In genomic region chr1:116971481-116971880, GRCh38 we compare ENCODE assay signal across 18 cellular contexts. TPM values are rescaled to one million over a fixed set of nuclear protein-coding genes. Genes with fewer than 3 reads are reported as not detected.
DNase-seq lines count a peak whose midpoint lies in the region; ATAC-seq and TF ChIP-seq lines count a peak whose summit lies in the region.
"Had no signal": no experiment of that assay in that cellular context is flagged by ENCODE, and none has a peak within 500 bp of the region (broad histone marks: within the 10 kb centered on the region; RNA-seq: fewer than 3 reads in every experiment).

No MANE protein-coding gene starts in this region.

- TF ChIP-seq CTCF in heart left ventricle (IDR thresholded peaks at IDR 0.05) = no peak
- TF ChIP-seq CTCF in brain (conservative IDR thresholded peaks at IDR 0.05) = no peak
- TF ChIP-seq CTCF in upper lobe of right lung (IDR thresholded peaks at IDR 0.05) = no peak

- ATAC-seq in heart left ventricle = peak in 3 of 4 donors; percentile 51 to 68 (median 67)
- peak; percentile 84 for ATAC-seq in upper lobe of right lung

- H3K4me1 ChIP-seq in heart left ventricle (peaks cover 0 to 25% (median 15%) of the 10 kb centered on the region in 12 donors), mesenchymal stem cell (ENCODE audit: control insufficient read depth, insufficient read depth, low read depth, low read length) (peaks cover 10% of the 10 kb centered on the region), upper lobe of right lung (no peaks in the 10 kb centered on the region)
- H3K4me1 ChIP-seq: breast epithelium had no signal

- no peak overlapping the region for H2BK5ac ChIP-seq in mesenchymal stem cell (ENCODE audit: low read depth, low read length, poor library complexity, severe bottlenecking)

- peaks cover 0 to 8% (median 0%) of the 10 kb centered on the region in 12 donors for H3K9me3 ChIP-seq in heart left ventricle
- no peaks in the 10 kb centered on the region for H3K9me3 ChIP-seq in mesenchymal stem cell (ENCODE audit: control insufficient read depth, low read length)
- H3K9me3 ChIP-seq in upper lobe of right lung = no peaks in the 10 kb centered on the region
- H3K9me3 ChIP-seq: breast epithelium, suprapubic skin had no signal

- H3K36me3 Mint-ChIP-seq in brain = peaks cover 86% of the 10 kb centered on the region
- H3K36me3 Mint-ChIP-seq in activated naive CD4-positive, alpha-beta T cell treated with anti-CD3 and anti-CD28 coated beads, Interleukin-2, amount 10 ng/mL, durations not matched to agents 7 days and 5 days = no peaks in the 10 kb centered on the region

- no peak overlapping the region for H3K23ac ChIP-seq in mesenchymal stem cell (ENCODE audit: low read length in 2 of 2)

- intact Hi-C loops in heart left ventricle (cut with DNase I) = no loop called here
- intact Hi-C loops in cardiac septum (cut with DNase I) = no loop called here
- intact Hi-C loops in upper lobe of right lung (cut with DNase I) = no loop called here

- no peak for DNase-seq in heart left ventricle
- no peak for DNase-seq in cardiac septum (ENCODE audit: low spot score)
- DNase-seq in mesenchymal stem cell = peak; percentile 55
- no peak for DNase-seq in upper lobe of right lung
- no peak for DNase-seq in activated naive CD4-positive, alpha-beta T cell treated with anti-CD3 and anti-CD28 coated beads, Interleukin-2, amount 10 ng/mL, durations not matched to agents 7 days and 5 days
- DNase-seq in A172 (ENCODE audit: low spot score) = no peak
- no peak for DNase-seq in NCI-H187 treated with DMSO at 0.1 percent for 48 hours (lab: John Stamatoyannopoulos, UW)
- DNase-seq: activated CD4-positive, alpha-beta T cell treated with anti-CD3 and anti-CD28 coated beads for 1 hour; activated naive CD8-positive, alpha-beta T cell treated with anti-CD3 and anti-CD28 coated beads for 36 hours; DMS53; HFFc6; KBM-7; PC-9; T1000 had no signal

- H3K27ac ChIP-seq in heart left ventricle (peak overlapping the region in 7 of 12 donors; percentile 8 to 65 (median 41)), mesenchymal stem cell (ENCODE audit: low read length, poor library complexity, severe bottlenecking) (peak overlapping the region; percentile 48), upper lobe of right lung (no peak overlapping the region)
- H3K27ac ChIP-seq: PC-9, suprapubic skin had no signal

- H3K4me3 ChIP-seq in heart left ventricle (no peak overlapping the region), mesenchymal stem cell (ENCODE audit: insufficient read depth in 1 of 2, low read depth in 1 of 2, low read length in 2 of 2) (no peak overlapping the region), upper lobe of right lung (no peak overlapping the region)
- H3K4me3 ChIP-seq: breast epithelium, PC-9, suprapubic skin had no signal

- H2BK15ac ChIP-seq in mesenchymal stem cell (ENCODE audit: low read depth, poor library complexity, severe bottlenecking) = no peak overlapping the region

- peaks cover 26 to 45% (median 28%) of the 10 kb centered on the region in 5 experiments for H3K9me3 Mint-ChIP-seq in brain
- H3K9me3 Mint-ChIP-seq in activated naive CD4-positive, alpha-beta T cell treated with anti-CD3 and anti-CD28 coated beads, Interleukin-2, amount 10 ng/mL, durations not matched to agents 7 days and 5 days = no peaks in the 10 kb centered on the region
- H3K9me3 Mint-ChIP-seq: HFFc6 had no signal

- no peak overlapping the region for H2AK5ac ChIP-seq in mesenchymal stem cell (ENCODE audit: low read length, severe bottlenecking)

- no peak overlapping the region for H2AFZ ChIP-seq in mesenchymal stem cell (ENCODE audit: low read depth, low read length)
- H2AFZ ChIP-seq: PC-9 had no signal

- no peak overlapping the region for H4K91ac ChIP-seq in mesenchymal stem cell (ENCODE audit: low read length)

- H3K4ac ChIP-seq in mesenchymal stem cell (ENCODE audit: low read depth in 1 of 2, low read length in 2 of 2) = no peak overlapping the region

- H3K4me2 ChIP-seq in mesenchymal stem cell (ENCODE audit: low read length, poor library complexity, severe bottlenecking) = no peak overlapping the region
- H3K4me2 ChIP-seq: PC-9 had no signal

- no peak overlapping the region for H3K18ac ChIP-seq in mesenchymal stem cell (ENCODE audit: low read depth in 1 of 2, low read length in 2 of 2)

- H3K27me3 ChIP-seq in heart left ventricle (no peaks in the 10 kb centered on the region), mesenchymal stem cell (ENCODE audit: control insufficient read depth in 1 of 2, insufficient read depth in 1 of 2, low read length in 2 of 2) (no peaks in the 10 kb centered on the region), upper lobe of right lung (no peaks in the 10 kb centered on the region)
- H3K27me3 ChIP-seq: breast epithelium, suprapubic skin had no signal

- no peak overlapping the region for H4K8ac ChIP-seq in mesenchymal stem cell (ENCODE audit: low read length)

- H3K9ac ChIP-seq in mesenchymal stem cell (ENCODE audit: low read length) = no peak overlapping the region

- peaks cover 8% of the 10 kb centered on the region for H3K79me1 ChIP-seq in mesenchymal stem cell (replicated peaks; ENCODE audit: low read length, poor library complexity, severe bottlenecking)

- H3K36me3 ChIP-seq in heart left ventricle = peaks cover 0 to 53% (median 20%) of the 10 kb centered on the region in 9 donors
- peaks cover 0 to 13% of the 10 kb centered on the region in 2 experiments for H3K36me3 ChIP-seq in mesenchymal stem cell (ENCODE audit: control insufficient read depth in 1 of 2, insufficient read depth in 2 of 2, low read depth in 1 of 2, low read length in 2 of 2)
- no peaks in the 10 kb centered on the region for H3K36me3 ChIP-seq in upper lobe of right lung
- H3K36me3 ChIP-seq: breast epithelium had no signal

- H3K27me3 Mint-ChIP-seq in brain = peaks cover 6% of the 10 kb centered on the region
- no peaks in the 10 kb centered on the region for H3K27me3 Mint-ChIP-seq in activated naive CD4-positive, alpha-beta T cell treated with anti-CD3 and anti-CD28 coated beads, Interleukin-2, amount 10 ng/mL, durations not matched to agents 7 days and 5 days
- H3K27me3 Mint-ChIP-seq: activated naive CD8-positive, alpha-beta T cell treated with anti-CD3 and anti-CD28 coated beads for 36 hours had no signal

- CTCF ChIA-PET in activated naive CD4-positive, alpha-beta T cell treated with anti-CD3 and anti-CD28 coated beads, Interleukin-2, amount 10 ng/mL, durations not matched to agents 7 days and 5 days (lab: Charles Lee) = no interaction called here

- peaks cover 38% of the 10 kb centered on the region for H3K4me1 Mint-ChIP-seq in brain
- no peaks in the 10 kb centered on the region for H3K4me1 Mint-ChIP-seq in activated naive CD4-positive, alpha-beta T cell treated with anti-CD3 and anti-CD28 coated beads, Interleukin-2, amount 10 ng/mL, durations not matched to agents 7 days and 5 days
- H3K4me1 Mint-ChIP-seq: activated naive CD8-positive, alpha-beta T cell treated with anti-CD3 and anti-CD28 coated beads for 36 hours had no signal

- peak overlapping the region in 2 of 5 experiments; percentile 24 to 56 for H3K4me3 Mint-ChIP-seq in brain
- no peak overlapping the region for H3K4me3 Mint-ChIP-seq in activated naive CD4-positive, alpha-beta T cell treated with anti-CD3 and anti-CD28 coated beads, Interleukin-2, amount 10 ng/mL, durations not matched to agents 7 days and 5 days
- H3K4me3 Mint-ChIP-seq: activated naive CD8-positive, alpha-beta T cell treated with anti-CD3 and anti-CD28 coated beads for 36 hours; CD14-positive monocyte; HFFc6 had no signal

- peak overlapping the region; percentile 51 to 93 (median 82) for H3K27ac Mint-ChIP-seq in brain
- no peak overlapping the region for H3K27ac Mint-ChIP-seq in activated naive CD4-positive, alpha-beta T cell treated with anti-CD3 and anti-CD28 coated beads, Interleukin-2, amount 10 ng/mL, durations not matched to agents 7 days and 5 days
- H3K27ac Mint-ChIP-seq: activated naive CD8-positive, alpha-beta T cell treated with anti-CD3 and anti-CD28 coated beads for 36 hours; HFFc6 had no signal

- no peak for TF ChIP-seq POLR2A in heart left ventricle (IDR thresholded peaks at IDR 0.05)

- H3K14ac ChIP-seq in mesenchymal stem cell (ENCODE audit: low read length in 2 of 2) = no peak overlapping the region

- H2BK120ac ChIP-seq in mesenchymal stem cell (ENCODE audit: low read depth, low read length) = no peak overlapping the region

- H2BK12ac ChIP-seq in mesenchymal stem cell (ENCODE audit: low read length in 2 of 2) = no peak overlapping the region

- 45 to 66% (median 51%) methylated on average over 3 of the region's 3 CpGs for WGBS in heart left ventricle, 4 donors
- 42% methylated on average over 2 of the region's 3 CpGs for WGBS in mesenchymal stem cell

RNA-seq across cellular contexts. Expression of gene CD101, which starts 30.1 kb away (rescaled TPM):
- total RNA-seq in heart left ventricle = 1 to 10 TPM in 5 of 9 donors, under 1 TPM in 4; 0.54 to 2.5 (median 1.0) TPM
- polyA plus RNA-seq in heart left ventricle = under 1 TPM; 0.38 to 0.72 TPM
- total RNA-seq in cardiac septum = 1.6 TPM
- polyA plus RNA-seq in brain (ENCODE audit: insufficient read depth, low read depth, low replicate concordance) = 1.7 TPM
- polyA plus RNA-seq in mesenchymal stem cell (2013, experiment 1 of 2) = 0.29 TPM
- 0.21 TPM for polyA plus RNA-seq in mesenchymal stem cell (2013, experiment 2 of 2)
- 37.4 TPM for total RNA-seq in upper lobe of right lung
- not detected in 2 replicates for total RNA-seq in A172 (2014; rRNA removed; shearing (Covaris generic))
- total RNA-seq: HFFc6 had no signal

Comparison
In these comparisons a context has a peak if more than half of its experiments do, and no peak if none do; other contexts are left out.
1. RNA of gene CD101, which starts 30.1 kb away (total RNA-seq): 37.4 TPM in upper lobe of right lung (single experiment); 1.6 TPM in cardiac septum (single experiment), 0.54 to 2.5 TPM in heart left ventricle and not detected in A172; every median in the first group is over 10 times any median in the second.